In genomic region chr2:41657231-41657630, GRCh38 we compare ENCODE assay signal across 28 cellular contexts.
"Had no signal": no experiment of that assay in that cellular context is flagged by ENCODE, and none has a peak within 500 bp of the region (broad histone marks: within the 10 kb centered on the region; RNA-seq: fewer than 3 reads in every experiment).

No MANE protein-coding gene starts in this region.

- ATAC-seq: activated CD4-positive, CD25-positive, alpha-beta regulatory T cell treated with anti-CD3 and anti-CD28 coated beads, Interleukin-2, amount 50 U/mL, for 24 hours; activated CD8-positive, alpha-beta memory T cell treated with anti-CD3 and anti-CD28 coated beads, Interleukin-2, amount 10 ng/mL, durations not matched to agents 7 days and 5 days; activated CD8-positive, alpha-beta T cell treated with anti-CD3 and anti-CD28 coated beads for 36 hours; activated naive CD8-positive, alpha-beta T cell treated with anti-CD3 and anti-CD28 coated beads, Interleukin-2, amount 50 U/mL, for 24 hours; esophagus mucosa; gastroesophageal sphincter; heart right ventricle; T-helper 17 cell had no signal

- DNase-seq: activated B cell treated with CpG ODN at 0.5 μM for 24 hours; activated CD4-positive, alpha-beta T cell treated with anti-CD3 and anti-CD28 coated beads for 48 hours; activated CD4-positive, alpha-beta T cell treated with anti-CD3 and anti-CD28 coated beads, Interleukin-2, amount 50 U/mL, for 1 hour; activated CD4-positive, alpha-beta T cell treated with anti-CD3 and anti-CD28 coated beads, Interleukin-2, amount 50 U/mL, for 48 hours; activated CD8-positive, alpha-beta memory T cell treated with anti-CD3 and anti-CD28 coated beads, Interleukin-2, amount 10 ng/mL, durations not matched to agents 7 days and 5 days; activated CD8-positive, alpha-beta memory T cell treated with anti-CD3 and anti-CD28 coated beads, Interleukin-2, amount 50 U/mL, for 4 hours; activated CD8-positive, alpha-beta T cell treated with anti-CD3 and anti-CD28 coated beads for 36 hours; activated effector memory CD4-positive, alpha-beta T cell treated with anti-CD3 and anti-CD28 coated beads, Interleukin-2, amount 50 U/mL, for 16 hours; activated naive CD4-positive, alpha-beta T cell treated with anti-CD3 and anti-CD28 coated beads for 36 hours; activated naive CD8-positive, alpha-beta T cell treated with anti-CD3 and anti-CD28 coated beads for 36 hours; activated naive CD8-positive, alpha-beta T cell treated with anti-CD3 and anti-CD28 coated beads, Interleukin-2, amount 50 U/mL, for 24 hours; activated T-cell treated with anti-CD3 and anti-CD28 coated beads, Interleukin-2, amount 50 U/mL, for 1 hour; activated T-cell treated with anti-CD3 and anti-CD28 coated beads, Interleukin-2, amount 50 U/mL, for 48 hours; amygdala; aorta; brain microvascular endothelial cell; dorsolateral prefrontal cortex; effector memory CD4-positive, alpha-beta T cell; endodermal cell; foreskin melanocyte; heart right ventricle; T-helper 1 cell; T-helper 17 cell; T1000; WERI-Rb-1 had no signal
